Comparison of ENCODE assay signal across 20 cellular contexts in genomic region chr15:59550520-59550919, GRCh38.
DNase-seq lines count a peak whose midpoint lies in the region; ATAC-seq and TF ChIP-seq lines count a peak whose summit lies in the region.
"Had no signal": no experiment of that assay in that cellular context is flagged by ENCODE, and none has a peak within 500 bp of the region (broad histone marks: within the 10 kb centered on the region; RNA-seq: fewer than 3 reads in every experiment).

No MANE protein-coding gene starts in this region.

- H3K36me3 Mint-ChIP-seq in Calu3 (ENCODE audit: insufficient read depth, unreplicated experiment) (peaks cover 16% of the 10 kb centered on the region), WTC11 (peaks cover 13% of the 10 kb centered on the region)
- H3K36me3 Mint-ChIP-seq in activated CD8-positive, alpha-beta T cell treated with anti-CD3 and anti-CD28 coated beads for 36 hours (ENCODE audit: low read depth), result no peaks in the 10 kb centered on the region
- H3K36me3 Mint-ChIP-seq: CD4-positive, alpha-beta memory T cell; mesothelial cell of epicardium; natural killer cell treated with Interleukin-12 subunit alpha and Interleukin-12 subunit beta and Interleukin-15 and Interleukin-18, amount 100 ng/mL, for 72 hours had no signal

- H3K9me3 Mint-ChIP-seq in Calu3 (ENCODE audit: low read depth, unreplicated experiment), result no peaks in the 10 kb centered on the region
- H3K9me3 Mint-ChIP-seq in WTC11, result peaks cover 13% of the 10 kb centered on the region
- no peaks in the 10 kb centered on the region for H3K9me3 Mint-ChIP-seq in activated CD8-positive, alpha-beta T cell treated with anti-CD3 and anti-CD28 coated beads for 36 hours
- H3K9me3 Mint-ChIP-seq: CD4-positive, alpha-beta memory T cell; natural killer cell treated with Interleukin-12 subunit alpha and Interleukin-12 subunit beta and Interleukin-15 and Interleukin-18, amount 100 ng/mL, for 72 hours had no signal

- no peak for TF ChIP-seq POLR2A in NB4 (IDR thresholded peaks at IDR 0.05; ENCODE audit: extremely low read depth, insufficient read length)

- DNase-seq in Calu3 (no peak), NB4 (ENCODE audit: low read depth) (peak; percentile 31), WTC11 (ENCODE audit: low spot score) (no peak), pons (ENCODE audit: low spot score) (peak; percentile 8), hypothalamus (lab: John Stamatoyannopoulos, UW) (no peak)
- no peak for DNase-seq in stimulated activated CD4-positive, alpha-beta T cell treated with anti-CD3 and anti-CD28 coated beads, Interleukin-4, amount 100 ng/mL, for 4 hours
- no peak for DNase-seq in activated CD8-positive, alpha-beta T cell treated with anti-CD3 and anti-CD28 coated beads for 36 hours
- DNase-seq: activated CD4-positive, CD25-positive, alpha-beta regulatory T cell treated with anti-CD3 and anti-CD28 coated beads, Interleukin-2, amount 50 U/mL, for 72 hours; activated gamma-delta T cell; CD4-positive, alpha-beta memory T cell; cerebellar nuclear complex; head of caudate nucleus; NCI-H1694; NCI-H524; NK-92 treated with Interleukin-12 subunit alpha and Interleukin-12 subunit beta, amount 100 ng/mL, for 24 hours; stimulated activated CD4-positive, alpha-beta T cell treated with anti-CD3 and anti-CD28 coated beads, Interleukin-12 subunit alpha, Interleukin-12 subunit beta, amount 100 ng/mL, for 4 hours; stimulated activated naive CD8-positive, alpha-beta T cell treated with anti-CD3 and anti-CD28 coated beads, Interleukin-15, Interleukin-2, amounts not matched to agents 100 U/mL and 50 U/mL, for 24 hours had no signal

- H3K4me3 Mint-ChIP-seq in Calu3 (ENCODE audit: low read depth, unreplicated experiment) (no peak overlapping the region), WTC11 (peak overlapping the region; percentile 3; the same call in 1 of the 2 replicates)
- no peak overlapping the region for H3K4me3 Mint-ChIP-seq in activated CD8-positive, alpha-beta T cell treated with anti-CD3 and anti-CD28 coated beads for 36 hours
- H3K4me3 Mint-ChIP-seq: CD4-positive, alpha-beta memory T cell; mesothelial cell of epicardium; natural killer cell treated with Interleukin-12 subunit alpha and Interleukin-12 subunit beta and Interleukin-15 and Interleukin-18, amount 100 ng/mL, for 72 hours had no signal

- no peak for TF ChIP-seq CTCF in Calu3 (IDR thresholded peaks at IDR 0.05; ENCODE audit: unreplicated experiment)
- TF ChIP-seq CTCF in NB4 (IDR thresholded peaks at IDR 0.05; ENCODE audit: low read depth, low read length), result no peak
- no peak for TF ChIP-seq CTCF in WTC11 (IDR thresholded peaks at IDR 0.05)
- TF ChIP-seq CTCF in activated CD8-positive, alpha-beta T cell treated with anti-CD3 and anti-CD28 coated beads for 36 hours (IDR thresholded peaks at IDR 0.05), result no peak

- peak overlapping the region; percentile 14 for H3K27ac Mint-ChIP-seq in Calu3 (ENCODE audit: unreplicated experiment)
- H3K27ac Mint-ChIP-seq in WTC11, result no peak overlapping the region
- no peak overlapping the region for H3K27ac Mint-ChIP-seq in activated CD8-positive, alpha-beta T cell treated with anti-CD3 and anti-CD28 coated beads for 36 hours
- H3K27ac Mint-ChIP-seq: CD4-positive, alpha-beta memory T cell; mesothelial cell of epicardium; natural killer cell treated with Interleukin-12 subunit alpha and Interleukin-12 subunit beta and Interleukin-15 and Interleukin-18, amount 100 ng/mL, for 72 hours had no signal

- H3K27me3 Mint-ChIP-seq in Calu3 (ENCODE audit: unreplicated experiment) (no peaks in the 10 kb centered on the region), WTC11 (ENCODE audit: low read depth) (peaks cover 94% of the 10 kb centered on the region)
- H3K27me3 Mint-ChIP-seq in activated CD8-positive, alpha-beta T cell treated with anti-CD3 and anti-CD28 coated beads for 36 hours, result peaks cover 2% of the 10 kb centered on the region

- POLR2A ChIA-PET in WTC11 (lab: Charles Lee), result no interaction called here
- POLR2A ChIA-PET in activated CD8-positive, alpha-beta T cell treated with anti-CD3 and anti-CD28 coated beads for 36 hours (lab: Charles Lee), result no interaction called here

- H3K4me1 Mint-ChIP-seq in Calu3 (ENCODE audit: low read depth, unreplicated experiment), result peaks cover 42% of the 10 kb centered on the region
- H3K4me1 Mint-ChIP-seq in WTC11, result peaks cover 24% of the 10 kb centered on the region
- no peaks in the 10 kb centered on the region for H3K4me1 Mint-ChIP-seq in activated CD8-positive, alpha-beta T cell treated with anti-CD3 and anti-CD28 coated beads for 36 hours (ENCODE audit: low read depth)
- H3K4me1 Mint-ChIP-seq: CD4-positive, alpha-beta memory T cell; mesothelial cell of epicardium had no signal

- H3K4me3 ChIP-seq in NB4 (ENCODE audit: low read depth, low read length), result no peak overlapping the region
- H3K4me3 ChIP-seq: thoracic aorta had no signal

- intact Hi-C loops in Calu3 (cut with micrococcal nuclease; ENCODE audit: unreplicated experiment), result no loop called here
- intact Hi-C loops in activated CD8-positive, alpha-beta T cell treated with anti-CD3 and anti-CD28 coated beads for 36 hours (cut with micrococcal nuclease), result no loop called here

- ATAC-seq in WTC11, result no peak
- ATAC-seq in activated CD8-positive, alpha-beta T cell treated with anti-CD3 and anti-CD28 coated beads for 36 hours, result no peak
- ATAC-seq: natural killer cell treated with Interleukin-12 subunit alpha and Interleukin-12 subunit beta and Interleukin-15 and Interleukin-18, amount 100 ng/mL, for 72 hours; stimulated activated naive CD8-positive, alpha-beta T cell treated with anti-CD3 and anti-CD28 coated beads, Interleukin-15, Interleukin-2, amounts not matched to agents 100 U/mL and 50 U/mL, for 24 hours had no signal

- CTCF ChIA-PET in Calu3 (lab: Charles Lee) (interaction anchor here (1.1 kb wide), 1 partner anchor 11 kb away, joined by 3 read pairs; no protein-coding TSS in a partner anchor), WTC11 (lab: Charles Lee) (interaction anchor here (1.3 kb wide), 1 partner anchor 22 kb away, joined by 3 read pairs; no protein-coding TSS in a partner anchor)
- CTCF ChIA-PET in activated CD8-positive, alpha-beta T cell treated with anti-CD3 and anti-CD28 coated beads for 36 hours (lab: Charles Lee), result interaction anchor here (1.0 kb wide), 3 partner anchors 17 to 141 kb away, joined by 3 to 4 read pairs (median 3); no protein-coding TSS in a partner anchor

- BruUV-seq in Calu3 (replicated peaks; lab: Mats Ljungman, UMichigan), result no TSS peak

TF ChIP-seq in WTC11, 78 proteins besides CTCF, POLR2A, EP300 and RAD21:
- TF ChIP-seq STAT6 (CRISPR knock-in tag; conservative IDR thresholded peaks at IDR 0.05; ENCODE audit: low read depth) (no peak), CREM (CRISPR knock-in tag; IDR thresholded peaks at IDR 0.05) (no peak)

Comparison
In these comparisons a context has a peak if more than half of its experiments do, and no peak if none do; other contexts are left out.
1. DNase-seq: peak in NB4 (single experiment) and pons (single experiment); none in Calu3 (single experiment), WTC11 (single experiment), stimulated activated CD4-positive, alpha-beta T cell treated with anti-CD3 and anti-CD28 coated beads, Interleukin-4, amount 100 ng/mL, for 4 hours (0 of 2), hypothalamus (0 of 51) and activated CD8-positive, alpha-beta T cell treated with anti-CD3 and anti-CD28 coated beads for 36 hours (single experiment).